Comparison of ENCODE assay signal across 22 cellular contexts in genomic region chr20:36885355-36885754, GRCh38. TPM values are rescaled to one million over a fixed set of nuclear protein-coding genes. Genes with fewer than 3 reads are reported as not detected.
DNase-seq lines count a peak whose midpoint lies in the region.
"Had no signal": no experiment of that assay in that cellular context is flagged by ENCODE, and none has a peak within 500 bp of the region (broad histone marks: within the 10 kb centered on the region; RNA-seq: fewer than 3 reads in every experiment).

No MANE protein-coding gene starts in this region.

- no peak overlapping the region for H3K9ac ChIP-seq in adipocyte (ENCODE audit: low read length)
- no peak overlapping the region for H3K9ac ChIP-seq in mesenchymal stem cell (ENCODE audit: low read length)
- H3K9ac ChIP-seq: BLaER1 treated with 17β-estradiol and CSF1 and Interleukin-3, amounts not matched to agents 10 nM and 100 nM had no signal

- no peak overlapping the region for H2BK120ac ChIP-seq in mesenchymal stem cell (ENCODE audit: low read depth, low read length)

- H3K14ac ChIP-seq in mesenchymal stem cell (ENCODE audit: low read length in 2 of 2) = no peak overlapping the region

- DNase-seq in EH (ENCODE audit: low read depth) (peak; percentile 18), M059J (ENCODE audit: low read depth) (peak; percentile 57), adipocyte (ENCODE audit: low read depth) (peak; percentile 8), mesenchymal stem cell (peak; percentile 37), NAMALWA (ENCODE audit: low spot score) (no peak), ACHN (no peak)
- no peak for DNase-seq in T-helper 2 cell treated with Interferon-gamma antibody and Interleukin-4, amounts not matched to agents 5 μg/mL and 100 μg/mL, for 36 hours (ENCODE audit: low spot score)
- DNase-seq: activated CD4-positive, alpha-beta T cell treated with anti-CD3 and anti-CD28 coated beads, Interleukin-2, amount 10 ng/mL, durations not matched to agents 7 days and 5 days; activated T-cell treated with anti-CD3 and anti-CD28 coated beads, Interleukin-2, amount 50 U/mL, for 4 hours; GOT3; hypothalamus; left lung; naive B cell; NCI-H1105 treated with DMSO at 0.1 percent for 48 hours; NCI-H226; right cardiac atrium; stimulated activated CD4-positive, alpha-beta T cell treated with anti-CD3 and anti-CD28 coated beads, Interleukin-2, amount 100 ng/mL, for 24 hours had no signal

- H4K8ac ChIP-seq in mesenchymal stem cell (ENCODE audit: low read length) = no peak overlapping the region

- no peak overlapping the region for H3K4me3 Mint-ChIP-seq in T-helper 2 cell treated with Interferon-gamma antibody and Interleukin-4, amounts not matched to agents 5 μg/mL and 100 μg/mL, for 36 hours
- H3K4me3 Mint-ChIP-seq: activated CD4-positive, alpha-beta T cell treated with anti-CD3 and anti-CD28 coated beads, Interleukin-2, amount 10 ng/mL, durations not matched to agents 7 days and 5 days; activated T-cell treated with anti-CD3 and anti-CD28 coated beads, Interleukin-2, amount 50 U/mL, for 4 hours; IgD-negative memory B cell; T-helper 1 cell treated with Interleukin-12 subunit alpha and Interleukin-12 subunit beta and Interleukin-4 antibody, amounts not matched to agents 30 μg/mL and 1 μg/mL, for 36 hours had no signal

- H3K4me1 Mint-ChIP-seq in T-helper 2 cell treated with Interferon-gamma antibody and Interleukin-4, amounts not matched to agents 5 μg/mL and 100 μg/mL, for 36 hours (ENCODE audit: low read depth) = peaks cover 6% of the 10 kb centered on the region

- H2BK15ac ChIP-seq in mesenchymal stem cell (ENCODE audit: low read depth, poor library complexity, severe bottlenecking) = no peak overlapping the region

- H3K4ac ChIP-seq in mesenchymal stem cell (ENCODE audit: low read depth in 1 of 2, low read length in 2 of 2) = no peak overlapping the region

- H2AFZ ChIP-seq in mesenchymal stem cell (ENCODE audit: low read depth, low read length) = no peak overlapping the region

- H3K27ac Mint-ChIP-seq in T-helper 2 cell treated with Interferon-gamma antibody and Interleukin-4, amounts not matched to agents 5 μg/mL and 100 μg/mL, for 36 hours = no peak overlapping the region
- H3K27ac Mint-ChIP-seq: activated CD4-positive, alpha-beta T cell treated with anti-CD3 and anti-CD28 coated beads, Interleukin-2, amount 10 ng/mL, durations not matched to agents 7 days and 5 days; IgD-negative memory B cell; T-helper 1 cell treated with Interleukin-12 subunit alpha and Interleukin-12 subunit beta and Interleukin-4 antibody, amounts not matched to agents 30 μg/mL and 1 μg/mL, for 36 hours had no signal

- H3K79me1 ChIP-seq in mesenchymal stem cell (replicated peaks; ENCODE audit: low read length, poor library complexity, severe bottlenecking) = no peaks in the 10 kb centered on the region

- no peak overlapping the region for H3K27ac ChIP-seq in mesenchymal stem cell (ENCODE audit: low read length, poor library complexity, severe bottlenecking)
- H3K27ac ChIP-seq: BLaER1 treated with 17β-estradiol and CSF1 and Interleukin-3, amounts not matched to agents 10 nM and 100 nM; coronary artery; left lung; thoracic aorta had no signal

- H3K4me3 ChIP-seq in adipocyte (ENCODE audit: low read length) (no peak overlapping the region), mesenchymal stem cell (ENCODE audit: insufficient read depth in 1 of 2, low read depth in 1 of 2, low read length in 2 of 2) (no peak overlapping the region)
- H3K4me3 ChIP-seq: BLaER1 treated with 17β-estradiol and CSF1 and Interleukin-3, amounts not matched to agents 10 nM and 100 nM; coronary artery; left lung; thoracic aorta had no signal

- H3K18ac ChIP-seq in mesenchymal stem cell (ENCODE audit: low read depth in 1 of 2, low read length in 2 of 2) = no peak overlapping the region

- no peak overlapping the region for H4K91ac ChIP-seq in mesenchymal stem cell (ENCODE audit: low read length)

- H2BK12ac ChIP-seq in mesenchymal stem cell (ENCODE audit: low read length in 2 of 2) = no peak overlapping the region

- H3K36me3 ChIP-seq in adipocyte (ENCODE audit: control insufficient read depth, insufficient read depth, low read length, severe bottlenecking) = peaks cover 13% of the 10 kb centered on the region
- H3K36me3 ChIP-seq in mesenchymal stem cell (ENCODE audit: control insufficient read depth in 1 of 2, insufficient read depth in 2 of 2, low read depth in 1 of 2, low read length in 2 of 2) = peaks cover 0 to 13% of the 10 kb centered on the region in 2 experiments
- H3K36me3 ChIP-seq: thoracic aorta had no signal

- H3K9me3 ChIP-seq in adipocyte (ENCODE audit: control insufficient read depth, low read length) (no peaks in the 10 kb centered on the region), mesenchymal stem cell (ENCODE audit: control insufficient read depth, low read length) (no peaks in the 10 kb centered on the region)
- H3K9me3 ChIP-seq: BLaER1 treated with 17β-estradiol and CSF1 and Interleukin-3, amounts not matched to agents 10 nM and 100 nM; left lung; thoracic aorta had no signal

- H3K4me2 ChIP-seq in mesenchymal stem cell (ENCODE audit: low read length, poor library complexity, severe bottlenecking) = no peak overlapping the region
- H3K4me2 ChIP-seq: BLaER1 treated with 17β-estradiol and CSF1 and Interleukin-3, amounts not matched to agents 10 nM and 100 nM had no signal

- H3K4me1 ChIP-seq in adipocyte (ENCODE audit: control insufficient read depth, insufficient read depth, low read length) = peaks cover 13% of the 10 kb centered on the region
- H3K4me1 ChIP-seq in mesenchymal stem cell (ENCODE audit: control insufficient read depth, insufficient read depth, low read depth, low read length) = peaks cover 13% of the 10 kb centered on the region

- H3K27me3 ChIP-seq in adipocyte (replicated peaks; ENCODE audit: control insufficient read depth, insufficient read depth, low read length) (peaks cover 5% of the 10 kb centered on the region), mesenchymal stem cell (ENCODE audit: control insufficient read depth in 1 of 2, insufficient read depth in 1 of 2, low read length in 2 of 2) (peaks cover 4 to 14% of the 10 kb centered on the region in 2 experiments)
- H3K27me3 ChIP-seq: BLaER1 treated with 17β-estradiol and CSF1 and Interleukin-3, amounts not matched to agents 10 nM and 100 nM; left lung had no signal

- in situ Hi-C loops in ACHN (cut with HindIII; ENCODE audit: low pct_ligation_motif_present, low pct_unique_long_range_greater_than_20kb, low sequenced_read_pairs) = no loop called here

- no peaks in the 10 kb centered on the region for H3K27me3 Mint-ChIP-seq in T-helper 2 cell treated with Interferon-gamma antibody and Interleukin-4, amounts not matched to agents 5 μg/mL and 100 μg/mL, for 36 hours (ENCODE audit: low read depth)
- H3K27me3 Mint-ChIP-seq: activated CD4-positive, alpha-beta T cell treated with anti-CD3 and anti-CD28 coated beads, Interleukin-2, amount 10 ng/mL, durations not matched to agents 7 days and 5 days; IgD-negative memory B cell; naive B cell had no signal

- peaks cover 17% of the 10 kb centered on the region for H3K36me3 Mint-ChIP-seq in T-helper 2 cell treated with Interferon-gamma antibody and Interleukin-4, amounts not matched to agents 5 μg/mL and 100 μg/mL, for 36 hours (ENCODE audit: low read depth)
- H3K36me3 Mint-ChIP-seq: naive B cell had no signal

- H3K23ac ChIP-seq in mesenchymal stem cell (ENCODE audit: low read length in 2 of 2) = no peak overlapping the region

- WGBS in mesenchymal stem cell = 72% methylated on average over 7 of the region's 8 CpGs

- no peak overlapping the region for H2BK5ac ChIP-seq in mesenchymal stem cell (ENCODE audit: low read depth, low read length, poor library complexity, severe bottlenecking)

- H3K9me3 Mint-ChIP-seq in T-helper 2 cell treated with Interferon-gamma antibody and Interleukin-4, amounts not matched to agents 5 μg/mL and 100 μg/mL, for 36 hours = no peaks in the 10 kb centered on the region
- H3K9me3 Mint-ChIP-seq: activated CD4-positive, alpha-beta T cell treated with anti-CD3 and anti-CD28 coated beads, Interleukin-2, amount 10 ng/mL, durations not matched to agents 7 days and 5 days; activated T-cell treated with anti-CD3 and anti-CD28 coated beads, Interleukin-2, amount 50 U/mL, for 4 hours; naive B cell; T-helper 1 cell treated with Interleukin-12 subunit alpha and Interleukin-12 subunit beta and Interleukin-4 antibody, amounts not matched to agents 30 μg/mL and 1 μg/mL, for 36 hours had no signal

- no peak overlapping the region for H2AK5ac ChIP-seq in mesenchymal stem cell (ENCODE audit: low read length, severe bottlenecking)

RNA-seq across cellular contexts. Expression of gene TLDC2, which starts 9.4 kb away (rescaled TPM):
- not detected in 2 replicates for total RNA-seq in M059J (2014; rRNA removed; shearing (Covaris generic))
- not detected for polyA plus RNA-seq in mesenchymal stem cell (2013, experiment 1 of 2)
- not detected for polyA plus RNA-seq in mesenchymal stem cell (2013, experiment 2 of 2)
- total RNA-seq: activated CD4-positive, alpha-beta T cell treated with anti-CD3 and anti-CD28 coated beads, Interleukin-2, amount 10 ng/mL, durations not matched to agents 7 days and 5 days; activated T-cell treated with anti-CD3 and anti-CD28 coated beads, Interleukin-2, amount 50 U/mL, for 4 hours; right cardiac atrium had no signal
- polyA plus RNA-seq: IgD-negative memory B cell had no signal

Comparison
In these comparisons a context has a peak if more than half of its experiments do, and no peak if none do; other contexts are left out.
1. DNase-seq: peak in EH (single experiment), M059J (single experiment), adipocyte (single experiment) and mesenchymal stem cell (single experiment); none in NAMALWA (single experiment), T-helper 2 cell treated with Interferon-gamma antibody and Interleukin-4, amounts not matched to agents 5 μg/mL and 100 μg/mL, for 36 hours (single experiment) and ACHN (single experiment).